8 cellular contexts compared by ENCODE assay signal in genomic region chr5:77867194-77867691, GRCh38.
DNase-seq lines count a peak whose midpoint lies in the region; ATAC-seq, FAIRE-seq and TF ChIP-seq lines count a peak whose summit lies in the region.
"Had no signal": no experiment of that assay in that cellular context is flagged by ENCODE, and none has a peak within 500 bp of the region (broad histone marks: within the 10 kb centered on the region; RNA-seq: fewer than 3 reads in every experiment).

No MANE protein-coding gene starts in this region.

- TF ChIP-seq CTCF in Loucy (conservative IDR thresholded peaks at IDR 0.05; ENCODE audit: low read length) = peak; percentile 53
- no peak for TF ChIP-seq CTCF in bronchial epithelial cell (IDR thresholded peaks at IDR 0.05; ENCODE audit: insufficient read depth, low read length, severe bottlenecking)
- TF ChIP-seq CTCF in osteocyte (IDR thresholded peaks at IDR 0.05) = peak; percentile 41

- DNase-seq in EH (ENCODE audit: low read depth) (peak; percentile 41), bronchial epithelial cell (ENCODE audit: low read depth) (peak; percentile 20), osteocyte (ENCODE audit: extremely low spot score, unreplicated experiment) (no peak), SK-N-DZ (ENCODE audit: low spot score) (no peak)
- DNase-seq: NCI-H510A had no signal

- H3K4me3 Mint-ChIP-seq in osteocyte (ENCODE audit: unreplicated experiment) = no peak overlapping the region

- H3K4me2 ChIP-seq in Loucy (ENCODE audit: low read depth, low read length, poor library complexity, severe bottlenecking) = no peak overlapping the region

- no peaks in the 10 kb centered on the region for H3K4me1 ChIP-seq in Loucy (ENCODE audit: insufficient read depth, low read length, poor library complexity, severe bottlenecking)

- H3F3A ChIP-seq in Loucy (ENCODE audit: low read depth) = no peaks in the 10 kb centered on the region

- H3K36me3 Mint-ChIP-seq in osteocyte (ENCODE audit: unreplicated experiment) = no peaks in the 10 kb centered on the region

- H3K4me1 Mint-ChIP-seq in osteocyte (ENCODE audit: unreplicated experiment) = peaks cover 2% of the 10 kb centered on the region

- H3K9me2 ChIP-seq in Loucy (replicated peaks; ENCODE audit: low read depth, low read length) = no peaks in the 10 kb centered on the region

- peaks cover 10% of the 10 kb centered on the region for H3K27me3 Mint-ChIP-seq in osteocyte (ENCODE audit: unreplicated experiment)

- no peak overlapping the region for H3K9ac ChIP-seq in Loucy (ENCODE audit: low read depth, low read length, poor library complexity, severe bottlenecking)

- H3K9me3 ChIP-seq in Loucy (ENCODE audit: insufficient read depth, low read depth, low read length) = no peaks in the 10 kb centered on the region

- H4K20me1 ChIP-seq in Loucy (ENCODE audit: insufficient read depth, low read length, poor library complexity, severe bottlenecking) = no peaks in the 10 kb centered on the region

- no peaks in the 10 kb centered on the region for H3K9me3 Mint-ChIP-seq in osteocyte (ENCODE audit: unreplicated experiment)

- H3K36me3 ChIP-seq in Loucy (ENCODE audit: insufficient read depth, low read length) = no peaks in the 10 kb centered on the region
- H3K36me3 ChIP-seq in bronchial epithelial cell (ENCODE audit: control insufficient read depth, insufficient read depth, low read length) = no peaks in the 10 kb centered on the region

- no peak overlapping the region for H2AFZ ChIP-seq in Loucy (ENCODE audit: low read length)

- no peak overlapping the region for H3K27ac Mint-ChIP-seq in osteocyte (ENCODE audit: unreplicated experiment)

- H3K27me3 ChIP-seq in Loucy (ENCODE audit: insufficient read depth, low read length, poor library complexity, severe bottlenecking) (no peaks in the 10 kb centered on the region), bronchial epithelial cell (ENCODE audit: control insufficient read depth, insufficient read depth, low read length) (peaks cover 2% of the 10 kb centered on the region)

- ATAC-seq in HG03354 (IDR thresholded peaks at IDR 0.05; ENCODE audit: poor library complexity, severe bottlenecking, unreplicated experiment) (no peak), HG02759 (IDR thresholded peaks at IDR 0.05; ENCODE audit: unreplicated experiment) (no peak)

- no peaks in the 10 kb centered on the region for H3K79me2 ChIP-seq in Loucy (ENCODE audit: insufficient read depth, low read length)

- H3K4me3 ChIP-seq in Loucy (ENCODE audit: low read length, poor library complexity, severe bottlenecking) (no peak overlapping the region), bronchial epithelial cell (ENCODE audit: low read depth, low read length) (no peak overlapping the region)

- no peak for FAIRE-seq in bronchial epithelial cell (lab: Jason Lieb, UNC)

Comparison
In these comparisons a context has a peak if more than half of its experiments do, and no peak if none do; other contexts are left out.
1. DNase-seq: peak in EH (single experiment) and bronchial epithelial cell (single experiment); none in osteocyte (single experiment) and SK-N-DZ (single experiment).